In genomic region chr16:29745126-29745852, GRCh38 we compare ENCODE assay signal across 9 cellular contexts. TPM values are rescaled to one million over a fixed set of nuclear protein-coding genes. Genes with fewer than 3 reads are reported as not detected.
DNase-seq lines count a peak whose midpoint lies in the region; ATAC-seq, FAIRE-seq and TF ChIP-seq lines count a peak whose summit lies in the region.
"Had no signal": no experiment of that assay in that cellular context is flagged by ENCODE, and none has a peak within 500 bp of the region (broad histone marks: within the 10 kb centered on the region; RNA-seq: fewer than 3 reads in every experiment).

No MANE protein-coding gene starts in this region.

- DNase-seq in GDM1 (lab: John Stamatoyannopoulos, UW) (peak; percentile 46), OCI-LY7 (ENCODE audit: low spot score) (no peak), small intestine (no peak), HFFc6 (no peak), DMS53 (lab: John Stamatoyannopoulos, UW) (no peak), EL (no peak)
- peak; percentile 63 for DNase-seq in activated naive CD8-positive, alpha-beta T cell treated with anti-CD3 and anti-CD28 coated beads, Interleukin-2, amount 50 U/mL, for 24 hours

- POLR2A ChIA-PET in OCI-LY7 (lab: Charles Lee): no interaction called here

- FAIRE-seq in small intestine (lab: Jason Lieb, UNC): no peak

- H3K27ac Mint-ChIP-seq in activated naive CD8-positive, alpha-beta T cell treated with anti-CD3 and anti-CD28 coated beads, Interleukin-2, amount 50 U/mL, for 24 hours: peak overlapping the region; percentile 97
- no peak overlapping the region for H3K27ac Mint-ChIP-seq in HFFc6

- H3K27me3 Mint-ChIP-seq in activated naive CD8-positive, alpha-beta T cell treated with anti-CD3 and anti-CD28 coated beads, Interleukin-2, amount 50 U/mL, for 24 hours: peaks cover 2% of the 10 kb centered on the region
- H3K27me3 Mint-ChIP-seq in HFFc6 (ENCODE audit: insufficient read depth): peaks cover 24% of the 10 kb centered on the region

- peaks cover 22% of the 10 kb centered on the region for H3K36me3 Mint-ChIP-seq in activated naive CD8-positive, alpha-beta T cell treated with anti-CD3 and anti-CD28 coated beads, Interleukin-2, amount 50 U/mL, for 24 hours (ENCODE audit: low read depth)
- no peaks in the 10 kb centered on the region for H3K36me3 Mint-ChIP-seq in HFFc6 (ENCODE audit: low read depth)

- peaks cover 73% of the 10 kb centered on the region for H3K4me1 Mint-ChIP-seq in activated naive CD8-positive, alpha-beta T cell treated with anti-CD3 and anti-CD28 coated beads, Interleukin-2, amount 50 U/mL, for 24 hours
- H3K4me1 Mint-ChIP-seq in HFFc6 (ENCODE audit: low read depth): no peaks in the 10 kb centered on the region

- intact Hi-C loops in OCI-LY7 (cut with micrococcal nuclease; ENCODE audit: unreplicated experiment): no loop called here

- no peaks in the 10 kb centered on the region for H4K20me1 ChIP-seq in OCI-LY7 (ENCODE audit: insufficient read depth, low read length)

- H3K27me3 ChIP-seq in small intestine (ENCODE audit: control insufficient read depth in 2 of 2, insufficient read depth in 2 of 2, low read length in 2 of 2): no peaks in the 10 kb centered on the region

- no peaks in the 10 kb centered on the region for H3K9me3 ChIP-seq in OCI-LY7 (ENCODE audit: low read length)
- no peaks in the 10 kb centered on the region for H3K9me3 ChIP-seq in small intestine (ENCODE audit: control insufficient read depth, low read depth)

- ATAC-seq in GM21737 (IDR thresholded peaks at IDR 0.05; ENCODE audit: unreplicated experiment): peak; percentile 26
- peak; percentile 50 for ATAC-seq in activated naive CD8-positive, alpha-beta T cell treated with anti-CD3 and anti-CD28 coated beads, Interleukin-2, amount 50 U/mL, for 24 hours

- H3K79me2 ChIP-seq in OCI-LY7 (ENCODE audit: insufficient read depth, low read depth, low read length): no peaks in the 10 kb centered on the region

- no peaks in the 10 kb centered on the region for H3K9me3 Mint-ChIP-seq in activated naive CD8-positive, alpha-beta T cell treated with anti-CD3 and anti-CD28 coated beads, Interleukin-2, amount 50 U/mL, for 24 hours
- H3K9me3 Mint-ChIP-seq in HFFc6: no peaks in the 10 kb centered on the region

- no TSS peak for BruUV-seq in OCI-LY7 (replicated peaks; lab: Mats Ljungman, UMichigan)

- no peak for TF ChIP-seq CTCF in OCI-LY7 (conservative IDR thresholded peaks at IDR 0.05; ENCODE audit: low read length)
- no peak for TF ChIP-seq CTCF in HFFc6 (IDR thresholded peaks at IDR 0.05)

- H3K27ac ChIP-seq in OCI-LY7 (ENCODE audit: low read depth, low read length, poor library complexity, severe bottlenecking): no peak overlapping the region
- H3K27ac ChIP-seq in small intestine (ENCODE audit: low read depth in 1 of 2, low read length in 1 of 2): peak overlapping the region; percentile 54 to 78

- H3K4me1 ChIP-seq in OCI-LY7 (ENCODE audit: insufficient read depth, low read length, poor library complexity, severe bottlenecking) (no peaks in the 10 kb centered on the region), small intestine (ENCODE audit: control insufficient read depth in 2 of 2, insufficient read depth in 1 of 2, low read depth in 1 of 2, low read length in 1 of 2) (no peaks in the 10 kb centered on the region)

- H3K4me3 ChIP-seq in OCI-LY7 (ENCODE audit: low read depth, low read length, poor library complexity, severe bottlenecking) (no peak overlapping the region), small intestine (ENCODE audit: low read depth in 1 of 2, low read length in 2 of 2) (peak overlapping the region; percentile 51 to 61)

- whole genome bisulfite sequencing in small intestine, 3 donors: 62 to 87% (median 75%) methylated on average over 16 of the region's 16 CpGs

- H3K4me3 Mint-ChIP-seq in activated naive CD8-positive, alpha-beta T cell treated with anti-CD3 and anti-CD28 coated beads, Interleukin-2, amount 50 U/mL, for 24 hours: peak overlapping the region; percentile 96
- H3K4me3 Mint-ChIP-seq in HFFc6: no peak overlapping the region

- no peaks in the 10 kb centered on the region for H3K36me3 ChIP-seq in OCI-LY7 (ENCODE audit: insufficient read depth, low read length)
- no peaks in the 10 kb centered on the region for H3K36me3 ChIP-seq in small intestine (ENCODE audit: control insufficient read depth in 2 of 2, insufficient read depth in 2 of 2, low read length in 2 of 2)

- no peak overlapping the region for H2AFZ ChIP-seq in OCI-LY7 (ENCODE audit: low read length)

- no peaks in the 10 kb centered on the region for H3K9me2 ChIP-seq in OCI-LY7 (ENCODE audit: insufficient read depth, low read length)

- H3K4me2 ChIP-seq in OCI-LY7 (ENCODE audit: low read length): peak overlapping the region; percentile 20; the same call in 1 of the 2 replicates

- CTCF ChIA-PET in OCI-LY7 (lab: Charles Lee; ENCODE audit: unreplicated experiment): no interaction called here

RNA-seq across cellular contexts. Expression of gene C16orf54, which starts 0.5 kb away (rescaled TPM):
- not detected in 2 replicates for total RNA-seq in OCI-LY7 (2014; rRNA removed; shearing (Covaris generic))
- 0.32 and 0.55 TPM in 2 replicates for total RNA-seq in OCI-LY7 (2022)
- polyA plus RNA-seq in small intestine: 1 to 10 TPM in 1 of 3 donors, under 1 TPM in 2; 0.22 to 1.4 (median 0.95) TPM
- not detected for total RNA-seq in HFFc6 (2021; fragmentation: NEBNext Ultra II Directional; extraction: Animal tissue kit (Norgen Biotek cat#: 25700))
- total RNA-seq: renal cortical epithelial cell had no signal

RNA-seq across cellular contexts. Expression of gene ZG16, which starts 32.8 kb away (rescaled TPM):
- total RNA-seq in OCI-LY7 (2014; rRNA removed; shearing (Covaris generic)): not detected in 2 replicates
- not detected in 2 replicates for total RNA-seq in OCI-LY7 (2022)
- polyA plus RNA-seq in small intestine: 100 to 1,000 TPM in 1 of 3 donors, 10 to 100 TPM in 2; 19.3 to 186 (median 75.4) TPM
- not detected for total RNA-seq in HFFc6 (2021; fragmentation: NEBNext Ultra II Directional; extraction: Animal tissue kit (Norgen Biotek cat#: 25700))
- total RNA-seq: renal cortical epithelial cell had no signal

RNA-seq across cellular contexts. Expression of gene KIF22, which starts 45.3 kb away (rescaled TPM):
- total RNA-seq in OCI-LY7 (2014; rRNA removed; shearing (Covaris generic)): 315 and 339 TPM in 2 replicates
- total RNA-seq in OCI-LY7 (2022): 232 and 253 TPM in 2 replicates
- polyA plus RNA-seq in small intestine: 10 to 100 TPM; 17.0 to 61.7 (median 23.5) TPM
- total RNA-seq in HFFc6 (2021; fragmentation: NEBNext Ultra II Directional; extraction: Animal tissue kit (Norgen Biotek cat#: 25700)): 10 to 100 TPM; 26.4 to 50.3 (median 48.9) TPM

Comparison
In these comparisons a context has a peak if more than half of its experiments do, and no peak if none do; other contexts are left out.
1. DNase-seq: peak in GDM1 (single experiment) and activated naive CD8-positive, alpha-beta T cell treated with anti-CD3 and anti-CD28 coated beads, Interleukin-2, amount 50 U/mL, for 24 hours (single experiment); none in OCI-LY7 (single experiment), small intestine (single experiment), HFFc6 (single experiment), DMS53 (single experiment) and EL (single experiment).
2. RNA of gene KIF22, which starts 45.3 kb away (total RNA-seq): 232 to 339 TPM in OCI-LY7; 26.4 to 50.3 TPM in HFFc6; every median in the first group is over 4 times any median in the second.